Comparison of ENCODE assay signal across 8 cellular contexts in genomic region chr2:28394997-28395333, GRCh38. TPM values are rescaled to one million over a fixed set of nuclear protein-coding genes. Genes with fewer than 3 reads are reported as not detected.
DNase-seq lines count a peak whose midpoint lies in the region; ATAC-seq lines count a peak whose summit lies in the region.

No MANE protein-coding gene starts in this region.

- H2AFZ ChIP-seq in GM23248: no peak overlapping the region

- in situ Hi-C loops in GM23248 (cut with MboI): no loop called here

- peaks cover 30% of the 10 kb centered on the region for H3K4me1 ChIP-seq in GM23248 (ENCODE audit: insufficient read depth)
- H3K4me1 ChIP-seq in iPS-15b (ENCODE audit: control insufficient read depth, insufficient read depth, low read length): peaks cover 3% of the 10 kb centered on the region
- H3K4me1 ChIP-seq in skeletal muscle satellite cell (ENCODE audit: control insufficient read depth, insufficient read depth, low read length): peaks cover 43% of the 10 kb centered on the region

- no peaks in the 10 kb centered on the region; the same call in 1 of the 2 replicates for H4K20me1 ChIP-seq in GM23248 (ENCODE audit: insufficient read depth)

- H3K9ac ChIP-seq in GM23248 (peak overlapping the region; percentile 99), iPS-15b (ENCODE audit: low read depth, low read length) (no peak overlapping the region), skeletal muscle satellite cell (ENCODE audit: low read depth, low read length) (peak overlapping the region; percentile 99)

- WGBS in GM23248 (ENCODE audit: low coverage in 1 of 2, low lambda C conversion rate in 2 of 2, missing lambda C conversion rate in 2 of 2), 2 experiments: 2% methylated on average over 7 of the region's 7 CpGs
- 4 to 14% (median 5%) methylated on average over 7 of the region's 7 CpGs for WGBS in adipose tissue, 3 donors

- H3K4me2 ChIP-seq in GM23248 (ENCODE audit: unreplicated experiment): peak overlapping the region; percentile 100
- peak overlapping the region; percentile 88 for H3K4me2 ChIP-seq in skeletal muscle satellite cell (ENCODE audit: low read length)

- H3K27ac ChIP-seq in GM23248 (peak overlapping the region; percentile 98), adipose tissue (ENCODE audit: low read depth, low read length) (peak overlapping the region; percentile 98)

- peaks cover 70% of the 10 kb centered on the region for H3K79me2 ChIP-seq in GM23248 (ENCODE audit: insufficient read depth)

- DNase-seq in GM23248 (no peak), NCI-H128 (lab: John Stamatoyannopoulos, UW; ENCODE audit: unreplicated experiment) (no peak), DMS153 treated with DMSO at 0.1 percent for 48 hours (lab: John Stamatoyannopoulos, UW; ENCODE audit: unreplicated experiment) (no peak), retina (no peak)

- peak overlapping the region; percentile 95 for H3K4me3 ChIP-seq in GM23248
- H3K4me3 ChIP-seq in iPS-15b (ENCODE audit: low read depth, low read length): peak overlapping the region; percentile 58
- peak overlapping the region; percentile 93 for H3K4me3 ChIP-seq in skeletal muscle satellite cell (ENCODE audit: low read length)

- H3K9me2 ChIP-seq in GM23248 (ENCODE audit: insufficient read depth): no peaks in the 10 kb centered on the region

- H3F3A ChIP-seq in GM23248 (ENCODE audit: insufficient read depth): peaks cover 51% of the 10 kb centered on the region

- H3K9me3 ChIP-seq in GM23248 (ENCODE audit: low read depth): no peaks in the 10 kb centered on the region
- no peaks in the 10 kb centered on the region for H3K9me3 ChIP-seq in iPS-15b (ENCODE audit: control insufficient read depth, insufficient read depth, low read length)
- no peaks in the 10 kb centered on the region for H3K9me3 ChIP-seq in skeletal muscle satellite cell (replicated peaks; ENCODE audit: low read length)

- H3K27me3 ChIP-seq in GM23248 (replicated peaks; ENCODE audit: insufficient read depth) (no peaks in the 10 kb centered on the region), iPS-15b (ENCODE audit: control insufficient read depth, insufficient read depth, low read length) (peaks cover 37% of the 10 kb centered on the region), skeletal muscle satellite cell (ENCODE audit: control insufficient read depth, insufficient read depth, low read length) (no peaks in the 10 kb centered on the region)

- H3K36me3 ChIP-seq in GM23248 (ENCODE audit: low read depth) (peaks cover 3% of the 10 kb centered on the region; the same call in 1 of the 2 replicates), iPS-15b (ENCODE audit: control insufficient read depth, insufficient read depth, low read length) (no peaks in the 10 kb centered on the region), skeletal muscle satellite cell (ENCODE audit: insufficient read depth, low read length) (peaks cover 32% of the 10 kb centered on the region)

- ATAC-seq in HG03442 (IDR thresholded peaks at IDR 0.05; ENCODE audit: unreplicated experiment): no peak

RNA-seq across cellular contexts. Expression of gene FOSL2, which starts 2.3 kb away (rescaled TPM):
- total RNA-seq in GM23248 (2014; rRNA removed; shearing (Covaris generic)): 78.0 and 83.5 TPM in 2 replicates
- 42.4 and 45.0 TPM in 2 replicates for polyA plus RNA-seq in GM23248 (2016; fragmentation: Nextera tagmentation; extraction: Ambion mirVana)
- polyA plus RNA-seq in adipose tissue: 100 to 1,000 TPM in 2 of 3 donors, 10 to 100 TPM in 1; 19.3 to 174 (median 113) TPM
- total RNA-seq in skeletal muscle satellite cell (2012; rRNA removed): 31.2 and 44.6 TPM in 2 replicates
